9 cellular contexts compared by ENCODE assay signal in genomic region chr22:31342389-31343125, GRCh38. TPM values are rescaled to one million over a fixed set of nuclear protein-coding genes. Genes with fewer than 3 reads are reported as not detected.
DNase-seq lines count a peak whose midpoint lies in the region; ATAC-seq, FAIRE-seq and TF ChIP-seq lines count a peak whose summit lies in the region.
"Had no signal": no experiment of that assay in that cellular context is flagged by ENCODE, and none has a peak within 500 bp of the region (broad histone marks: within the 10 kb centered on the region; RNA-seq: fewer than 3 reads in every experiment).

No MANE protein-coding gene starts in this region.

- no peak for TF ChIP-seq EP300 in upper lobe of left lung (IDR thresholded peaks at IDR 0.05)

- TF ChIP-seq POLR2A in upper lobe of left lung (IDR thresholded peaks at IDR 0.05), result no peak

- BruUV-seq in MCF 10A (replicated peaks; lab: Mats Ljungman, UMichigan), result no TSS peak
- no TSS peak for BruUV-seq in mammary epithelial cell (replicated peaks; lab: Mats Ljungman, UMichigan)

- peak overlapping the region; percentile 76 for H3K4me3 Mint-ChIP-seq in MCF 10A (ENCODE audit: unreplicated experiment)
- peak overlapping the region; percentile 80 for H3K4me3 Mint-ChIP-seq in astrocyte (ENCODE audit: unreplicated experiment)
- H3K4me3 Mint-ChIP-seq in mesothelial cell of epicardium, result peak overlapping the region; percentile 74

- no peak overlapping the region for H3K27ac Mint-ChIP-seq in MCF 10A (ENCODE audit: low read depth, unreplicated experiment)
- peak overlapping the region; percentile 75 for H3K27ac Mint-ChIP-seq in astrocyte (ENCODE audit: unreplicated experiment)
- peak overlapping the region; percentile 96 for H3K27ac Mint-ChIP-seq in mesothelial cell of epicardium

- in situ Hi-C loops in mammary epithelial cell (cut with MboI; ENCODE audit: low sequenced_read_pairs in 2 of 2), result no loop called here

- POLR2A ChIA-PET in MCF 10A (lab: Yijun Ruan, JAX), result interaction anchor here (2.1 kb wide), 1 partner anchor 29 kb away, joined by 7 read pairs; no protein-coding TSS in a partner anchor

- no peak for TF ChIP-seq CTCF in MCF 10A (IDR thresholded peaks at IDR 0.05; ENCODE audit: unreplicated experiment)
- TF ChIP-seq CTCF in mammary epithelial cell (conservative IDR thresholded peaks at IDR 0.05 in 1 of 2, IDR thresholded peaks at IDR 0.05 in 1 of 2; ENCODE audit: extremely low read depth in 1 of 2, insufficient read depth in 1 of 2, low read depth in 1 of 2, low read length in 2 of 2), result no peak
- no peak for TF ChIP-seq CTCF in astrocyte (IDR thresholded peaks at IDR 0.05; ENCODE audit: insufficient read depth, low read depth, low read length)
- no peak for TF ChIP-seq CTCF in mesothelial cell of epicardium (IDR thresholded peaks at IDR 0.05; ENCODE audit: unreplicated experiment)
- TF ChIP-seq CTCF in upper lobe of left lung (IDR thresholded peaks at IDR 0.05), result no peak

- H3K9me3 Mint-ChIP-seq in MCF 10A (ENCODE audit: unreplicated experiment) (no peaks in the 10 kb centered on the region), astrocyte (ENCODE audit: unreplicated experiment) (no peaks in the 10 kb centered on the region), mesothelial cell of epicardium (no peaks in the 10 kb centered on the region)

- no peak overlapping the region for H3K9ac ChIP-seq in mammary epithelial cell (ENCODE audit: insufficient read depth, low read length)
- peak overlapping the region; percentile 24 for H3K9ac ChIP-seq in astrocyte (ENCODE audit: low read length)

- DNase-seq in MCF 10A (ENCODE audit: unreplicated experiment), result no peak
- no peak for DNase-seq in mammary epithelial cell
- no peak for DNase-seq in astrocyte (ENCODE audit: low read depth)
- DNase-seq in mesothelial cell of epicardium (ENCODE audit: low spot score in 2 of 2, unreplicated experiment in 2 of 2), result no peak
- no peak for DNase-seq in upper lobe of left lung
- no peak for DNase-seq in NCI-H1048 (lab: John Stamatoyannopoulos, UW)
- no peak for DNase-seq in activated CD8-positive, alpha-beta memory T cell treated with anti-CD3 and anti-CD28 coated beads for 24 hours
- DNase-seq in T-helper 9 cell, result no peak

- dilution Hi-C loops in mammary epithelial cell (cut with HindIII; ENCODE audit: low sequenced_read_pairs), result no loop called here

- H3K27me3 Mint-ChIP-seq in MCF 10A (ENCODE audit: insufficient read depth, unreplicated experiment) (no peaks in the 10 kb centered on the region), astrocyte (ENCODE audit: low read depth, unreplicated experiment) (no peaks in the 10 kb centered on the region), mesothelial cell of epicardium (ENCODE audit: low read depth) (no peaks in the 10 kb centered on the region)

- H4K20me1 ChIP-seq in mammary epithelial cell (ENCODE audit: insufficient read depth, low read length), result no peaks in the 10 kb centered on the region
- H4K20me1 ChIP-seq in astrocyte (ENCODE audit: insufficient read depth, low read length), result peaks cover 77% of the 10 kb centered on the region

- no peaks in the 10 kb centered on the region for H3K79me2 ChIP-seq in mammary epithelial cell (ENCODE audit: insufficient read depth, low read length)
- peaks cover 42% of the 10 kb centered on the region for H3K79me2 ChIP-seq in astrocyte (ENCODE audit: insufficient read depth, low read length)

- 73% methylated on average over 6 of the region's 16 CpGs for WGBS in mammary epithelial cell (ENCODE audit: low coverage, missing lambda C conversion rate)
- WGBS in upper lobe of left lung, 2 donors, result 25 to 37% methylated on average over 14 to 16 of the region's 16 CpGs

- H2AFZ ChIP-seq in mammary epithelial cell (ENCODE audit: low read depth, low read length), result no peak overlapping the region
- H2AFZ ChIP-seq in astrocyte (ENCODE audit: low read depth, low read length), result no peak overlapping the region

- H3K4me3 ChIP-seq in mammary epithelial cell (replicated peaks in 1 of 3; ENCODE audit: insufficient read depth in 1 of 3, low read depth in 2 of 3, low read length in 3 of 3) (no peak overlapping the region), astrocyte (ENCODE audit: insufficient read depth, low read depth, low read length) (peak overlapping the region; percentile 25), upper lobe of left lung (peak overlapping the region in 3 of 4 donors; percentile 14 to 89 (median 85))

- intact Hi-C loops in MCF 10A (cut with micrococcal nuclease) (loop anchor here (10.0 kb wide), 1 partner anchor 292 kb away; no protein-coding TSS in a partner anchor), mammary epithelial cell (cut with micrococcal nuclease) (no loop called here)

- H3K4me1 ChIP-seq in mammary epithelial cell (ENCODE audit: insufficient read depth, low read length) (peaks cover 35% of the 10 kb centered on the region), astrocyte (ENCODE audit: insufficient read depth, low read length) (peaks cover 37% of the 10 kb centered on the region), upper lobe of left lung (peaks cover 47 to 72% (median 49%) of the 10 kb centered on the region in 4 donors)

- H3K4me1 Mint-ChIP-seq in MCF 10A (ENCODE audit: insufficient read depth, unreplicated experiment) (peaks cover 14% of the 10 kb centered on the region), astrocyte (ENCODE audit: low read depth, unreplicated experiment) (peaks cover 30% of the 10 kb centered on the region), mesothelial cell of epicardium (peaks cover 55% of the 10 kb centered on the region)

- H3K4me2 ChIP-seq in mammary epithelial cell (ENCODE audit: insufficient read depth, low read depth, low read length) (no peak overlapping the region), astrocyte (ENCODE audit: low read length) (peak overlapping the region; percentile 91)

- peaks cover 30% of the 10 kb centered on the region for H3K36me3 Mint-ChIP-seq in MCF 10A (ENCODE audit: insufficient read depth, unreplicated experiment)
- peaks cover 13% of the 10 kb centered on the region for H3K36me3 Mint-ChIP-seq in astrocyte (ENCODE audit: low read depth, unreplicated experiment)
- H3K36me3 Mint-ChIP-seq in mesothelial cell of epicardium, result peaks cover 6% of the 10 kb centered on the region

- H3K36me3 ChIP-seq in mammary epithelial cell (ENCODE audit: insufficient read depth, low read length), result no peaks in the 10 kb centered on the region
- H3K36me3 ChIP-seq in astrocyte (ENCODE audit: insufficient read depth, low read length), result no peaks in the 10 kb centered on the region
- peaks cover 3 to 49% (median 29%) of the 10 kb centered on the region in 4 donors for H3K36me3 ChIP-seq in upper lobe of left lung

- CTCF ChIA-PET in MCF 10A (lab: Yijun Ruan, JAX) (interaction anchor here (0.6 to 1.0 kb wide), 3 partner anchors 9 to 402 kb away, joined by 3 to 4 read pairs (median 3); no protein-coding TSS in a partner anchor), mammary epithelial cell (lab: Charles Lee; ENCODE audit: low non-redundant PET) (no interaction called here)

- no peak for ATAC-seq in upper lobe of left lung (ENCODE audit: low FRiP score in 2 of 2)

- no peak for FAIRE-seq in astrocyte (lab: Jason Lieb, UNC)
- FAIRE-seq: G401.6 had no signal

- H3K9me3 ChIP-seq in mammary epithelial cell (replicated peaks; ENCODE audit: insufficient read depth, low read length) (no peaks in the 10 kb centered on the region), astrocyte (ENCODE audit: insufficient read depth, low read depth, low read length) (no peaks in the 10 kb centered on the region), upper lobe of left lung (no peaks in the 10 kb centered on the region)

- H3K27me3 ChIP-seq in mammary epithelial cell (ENCODE audit: insufficient read depth, low read length) (no peaks in the 10 kb centered on the region), astrocyte (ENCODE audit: insufficient read depth, low read length) (no peaks in the 10 kb centered on the region), upper lobe of left lung (no peaks in the 10 kb centered on the region)

- H3K27ac ChIP-seq in mammary epithelial cell (ENCODE audit: insufficient read depth, low read depth, low read length) (no peak overlapping the region), astrocyte (ENCODE audit: low read depth, low read length) (no peak overlapping the region), upper lobe of left lung (peak overlapping the region; percentile 69 to 92 (median 88))

RNA-seq across cellular contexts. Expression of gene PATZ1, which starts 3.6 kb away (rescaled TPM):
- 16.0 and 19.2 TPM in 2 replicates for total RNA-seq in MCF 10A (2022)
- 1 to 10 TPM; 7.2 to 8.3 TPM for total RNA-seq in mammary epithelial cell
- 4.7 TPM for polyA plus RNA-seq in mammary epithelial cell
- 13.1 TPM for polyA minus RNA-seq in mammary epithelial cell
- total RNA-seq in astrocyte, result 20.1 and 24.0 TPM in 2 replicates
- 70.9 to 73.6 TPM (median 71.7 TPM) in 3 replicates for total RNA-seq in mesothelial cell of epicardium
- total RNA-seq in upper lobe of left lung, result 10 to 100 TPM; 18.2 to 29.7 (median 24.0) TPM

RNA-seq across cellular contexts. Expression of gene PIK3IP1, which starts 50.3 kb away (rescaled TPM):
- 0.25 and 0.93 TPM in 2 replicates for total RNA-seq in MCF 10A (2022)
- 10 to 100 TPM in 1 of 2 donors, 1 to 10 TPM in 1; 2.9 to 14.2 TPM for total RNA-seq in mammary epithelial cell
- 2.8 TPM for polyA plus RNA-seq in mammary epithelial cell
- 0.31 TPM for polyA minus RNA-seq in mammary epithelial cell
- 21.4 and 22.3 TPM in 2 replicates for total RNA-seq in astrocyte
- 16.9 to 19.1 TPM (median 17.4 TPM) in 3 replicates for total RNA-seq in mesothelial cell of epicardium
- 10 to 100 TPM; 38.9 to 97.1 (median 65.8) TPM for total RNA-seq in upper lobe of left lung

RNA-seq across cellular contexts. Expression of gene DRG1, which starts 56.8 kb away (rescaled TPM):
- total RNA-seq in MCF 10A (2022) (84.8 and 101 TPM in 2 replicates), mammary epithelial cell (10 to 100 TPM; 64.8 to 65.3 TPM), astrocyte (56.7 and 59.6 TPM in 2 replicates), mesothelial cell of epicardium (57.8 to 62.9 TPM (median 59.1 TPM) in 3 replicates), upper lobe of left lung (10 to 100 TPM; 32.8 to 49.3 (median 44.0) TPM)
- polyA plus RNA-seq in mammary epithelial cell, result 67.0 TPM
- polyA minus RNA-seq in mammary epithelial cell, result 56.5 TPM

Comparison
In these comparisons a context has a peak if more than half of its experiments do, and no peak if none do; other contexts are left out.
1. H3K27ac ChIP-seq: peak in upper lobe of left lung (4 of 4); none in mammary epithelial cell (single experiment) and astrocyte (single experiment).
2. H3K4me3 ChIP-seq: peak in astrocyte (single experiment) and upper lobe of left lung (3 of 4); none in mammary epithelial cell (0 of 3).
3. Peak in every context shown above with its lines, with median percentiles within 50 percentile points of each other: H3K4me3 Mint-ChIP-seq.